9 cellular contexts compared by ENCODE assay signal in genomic region chr6:156809034-156809433, GRCh38. TPM values are rescaled to one million over a fixed set of nuclear protein-coding genes. Genes with fewer than 3 reads are reported as not detected.
DNase-seq lines count a peak whose midpoint lies in the region; ATAC-seq lines count a peak whose summit lies in the region.
"Had no signal": no experiment of that assay in that cellular context is flagged by ENCODE, and none has a peak within 500 bp of the region (broad histone marks: within the 10 kb centered on the region; RNA-seq: fewer than 3 reads in every experiment).

No MANE protein-coding gene starts in this region.

- H3K27me3 ChIP-seq in right cardiac atrium (ENCODE audit: control insufficient read depth, insufficient read depth): no peaks in the 10 kb centered on the region

- in situ Hi-C loops in G401 (cut with HindIII; ENCODE audit: low sequenced_read_pairs): no loop called here

- no peak overlapping the region for H3K27ac ChIP-seq in right cardiac atrium (ENCODE audit: low read length)

- ATAC-seq in HG02884 (IDR thresholded peaks at IDR 0.05; ENCODE audit: unreplicated experiment) (peak; percentile 79), right cardiac atrium (peak; percentile 76 to 79)

- peaks cover 9% of the 10 kb centered on the region for H3K4me1 ChIP-seq in right cardiac atrium (ENCODE audit: control insufficient read depth, insufficient read depth, low read length)

- WGBS in right cardiac atrium: 33% methylated on average over 4 of the region's 4 CpGs

- H3K9me3 ChIP-seq in right cardiac atrium (ENCODE audit: control insufficient read depth, low read length): no peaks in the 10 kb centered on the region

- DNase-seq in NCI-H2029 (lab: John Stamatoyannopoulos, UW) (peak; percentile 40), NCI-H2029 treated with DMSO at 0.1 percent for 48 hours (lab: John Stamatoyannopoulos, UW) (no peak), SK-N-DZ (ENCODE audit: low spot score) (peak; percentile 30), right cardiac atrium (no peak), inferior parietal cortex (ENCODE audit: extremely low spot score) (no peak), G401 (ENCODE audit: low spot score) (no peak)
- DNase-seq in activated CD8-positive, alpha-beta memory T cell treated with anti-CD3 and anti-CD28 coated beads, Interleukin-2, amount 50 U/mL, for 4 hours: no peak

- intact Hi-C loops in right cardiac atrium (cut with DNase I): no loop called here

- no peak overlapping the region for H3K4me3 ChIP-seq in right cardiac atrium (ENCODE audit: low read length)
- H3K4me3 ChIP-seq: lung had no signal

RNA-seq across cellular contexts. Expression of gene ARID1B, which starts 31.9 kb away (rescaled TPM):
- polyA plus RNA-seq in SK-N-DZ (2014; cell fraction: cytosol; rRNA removed): 20.0 and 22.4 TPM in 2 replicates
- 19.8 and 26.1 TPM in 2 replicates for polyA plus RNA-seq in SK-N-DZ (2014; cell fraction: nucleus; rRNA removed)
- 10 to 100 TPM; 52.3 to 59.6 (median 54.2) TPM for total RNA-seq in right cardiac atrium
- polyA plus RNA-seq in right cardiac atrium: 18.3 TPM
- total RNA-seq in G401 (2014; rRNA removed; shearing (Covaris generic)): 15.0 and 24.3 TPM in 2 replicates

Comparison
In these comparisons a context has a peak if more than half of its experiments do, and no peak if none do; other contexts are left out.
1. DNase-seq: peak in NCI-H2029 (single experiment) and SK-N-DZ (single experiment); none in NCI-H2029 treated with DMSO at 0.1 percent for 48 hours (single experiment), right cardiac atrium (0 of 3), inferior parietal cortex (single experiment), activated CD8-positive, alpha-beta memory T cell treated with anti-CD3 and anti-CD28 coated beads, Interleukin-2, amount 50 U/mL, for 4 hours (single experiment) and G401 (single experiment).